Comparison of ENCODE assay signal across 15 cellular contexts in genomic region chr10:266974-267425, GRCh38.
DNase-seq lines count a peak whose midpoint lies in the region.
"Had no signal": no experiment of that assay in that cellular context is flagged by ENCODE, and none has a peak within 500 bp of the region (broad histone marks: within the 10 kb centered on the region; RNA-seq: fewer than 3 reads in every experiment).

No MANE protein-coding gene starts in this region.

- peak overlapping the region in 2 of 11 experiments; percentile 11 to 42; a peak in 2 of 22 replicates for H3K9ac ChIP-seq in BLaER1 treated with 17β-estradiol and CSF1 and Interleukin-3, amounts not matched to agents 10 nM and 100 nM

- no peaks in the 10 kb centered on the region for H4K20me1 ChIP-seq in BLaER1 treated with 17β-estradiol and CSF1 and Interleukin-3, amounts not matched to agents 10 nM and 100 nM

- peaks cover 0 to 23% (median 12%) of the 10 kb centered on the region in 11 experiments; a peak in 9 of 22 replicates for H3K9me3 ChIP-seq in BLaER1 treated with 17β-estradiol and CSF1 and Interleukin-3, amounts not matched to agents 10 nM and 100 nM (replicated peaks in 1 of 11)
- H3K9me3 ChIP-seq in SJCRH30 (replicated peaks): no peaks in the 10 kb centered on the region
- H3K9me3 ChIP-seq: left ventricle myocardium inferior had no signal

- peak overlapping the region; percentile 40 to 73 (median 56); a peak in 21 of 22 replicates for H3K4me2 ChIP-seq in BLaER1 treated with 17β-estradiol and CSF1 and Interleukin-3, amounts not matched to agents 10 nM and 100 nM

- H3K4me3 ChIP-seq in BLaER1 treated with 17β-estradiol and CSF1 and Interleukin-3, amounts not matched to agents 10 nM and 100 nM: no peak overlapping the region; a peak in 1 of 20 replicates
- no peak overlapping the region for H3K4me3 ChIP-seq in SJCRH30
- H3K4me3 ChIP-seq: left ventricle myocardium inferior had no signal

- H3K4me1 ChIP-seq in BLaER1 treated with 17β-estradiol and CSF1 and Interleukin-3, amounts not matched to agents 10 nM and 100 nM: peaks cover 13 to 43% (median 32%) of the 10 kb centered on the region in 10 experiments
- H3K4me1 ChIP-seq in SJCRH30: no peaks in the 10 kb centered on the region
- H3K4me1 ChIP-seq: left ventricle myocardium inferior had no signal

- peak; percentile 11 for DNase-seq in HS-5 (ENCODE audit: low read depth)
- DNase-seq in amniotic epithelial cell (ENCODE audit: low read depth): peak; percentile 84
- peak; percentile 9 for DNase-seq in islet precursor cell
- no peak for DNase-seq in COLO668 (lab: John Stamatoyannopoulos, UW; ENCODE audit: unreplicated experiment)
- DNase-seq in HUDEP-2 (lab: John Stamatoyannopoulos, UW; ENCODE audit: unreplicated experiment in 76 of 76): no peak
- no peak for DNase-seq in stimulated activated CD8-positive, alpha-beta memory T cell treated with anti-CD3 and anti-CD28 coated beads, Interleukin-4, amount 100 ng/mL, for 48 hours
- DNase-seq in SJCRH30: no peak
- DNase-seq: activated CD4-positive, alpha-beta T cell treated with anti-CD3 and anti-CD28 coated beads, Interleukin-2, amount 50 U/mL, for 48 hours; activated naive CD4-positive, alpha-beta T cell; CD8-positive, alpha-beta T cell; cortex of kidney; glutamatergic neuron; left ventricle myocardium inferior; stimulated activated CD4-positive, alpha-beta T cell treated with anti-CD3 and anti-CD28 coated beads, Interleukin-12 subunit alpha, Interleukin-12 subunit beta, amount 100 ng/mL, for 4 hours had no signal

- H3K27me3 ChIP-seq in BLaER1 treated with 17β-estradiol and CSF1 and Interleukin-3, amounts not matched to agents 10 nM and 100 nM: no peaks in the 10 kb centered on the region
- no peaks in the 10 kb centered on the region for H3K27me3 ChIP-seq in SJCRH30

- H3K36me3 ChIP-seq in BLaER1 treated with 17β-estradiol and CSF1 and Interleukin-3, amounts not matched to agents 10 nM and 100 nM: no peaks in the 10 kb centered on the region
- no peaks in the 10 kb centered on the region for H3K36me3 ChIP-seq in SJCRH30
- H3K36me3 ChIP-seq: left ventricle myocardium inferior had no signal

- peak overlapping the region in 8 of 11 experiments; percentile 10 to 59 (median 31); a peak in 10 of 22 replicates for H3K27ac ChIP-seq in BLaER1 treated with 17β-estradiol and CSF1 and Interleukin-3, amounts not matched to agents 10 nM and 100 nM
- H3K27ac ChIP-seq in SJCRH30: no peak overlapping the region
- H3K27ac ChIP-seq: left ventricle myocardium inferior had no signal

Comparison
In these comparisons a context has a peak if more than half of its experiments do, and no peak if none do; other contexts are left out.
1. DNase-seq: peak in HS-5 (single experiment), amniotic epithelial cell (single experiment) and islet precursor cell (single experiment); none in COLO668 (single experiment), HUDEP-2 (0 of 76), stimulated activated CD8-positive, alpha-beta memory T cell treated with anti-CD3 and anti-CD28 coated beads, Interleukin-4, amount 100 ng/mL, for 48 hours (single experiment) and SJCRH30 (0 of 2).